1 cellular context compared by ENCODE assay signal in genomic region chr11:36041988-36042606, GRCh38.
TF ChIP-seq lines count a peak whose summit lies in the region.

No MANE protein-coding gene starts in this region.

TF ChIP-seq in WTC11, 78 proteins besides CTCF, POLR2A, EP300 and RAD21 (continued from another document):
- TF ChIP-seq ZNF532 (CRISPR knock-in tag; IDR thresholded peaks at IDR 0.05; ENCODE audit: borderline replicate concordance) (no peak), EMX1 (CRISPR knock-in tag; IDR thresholded peaks at IDR 0.05) (no peak), CREB1 (CRISPR knock-in tag; IDR thresholded peaks at IDR 0.05) (no peak), ATF1 (CRISPR knock-in tag; IDR thresholded peaks at IDR 0.05) (no peak), CBFB (CRISPR knock-in tag; IDR thresholded peaks at IDR 0.05; ENCODE audit: low read depth) (no peak), USF1 (CRISPR knock-in tag; IDR thresholded peaks at IDR 0.05) (no peak), GRHL2 (CRISPR knock-in tag; IDR thresholded peaks at IDR 0.05; ENCODE audit: insufficient replicate concordance, severe bottlenecking) (no peak), ERG (CRISPR knock-in tag; IDR thresholded peaks at IDR 0.05) (no peak), AFF4 (CRISPR knock-in tag; IDR thresholded peaks at IDR 0.05; ENCODE audit: borderline replicate concordance) (no peak), E2F1 (CRISPR knock-in tag; IDR thresholded peaks at IDR 0.05) (no peak), ZNF121 (CRISPR knock-in tag; IDR thresholded peaks at IDR 0.05) (no peak)
